ENCODE assay signal across 35 cellular contexts in genomic region chr22:17587631-17588030, GRCh38. TPM values are rescaled to one million over a fixed set of nuclear protein-coding genes. Genes with fewer than 3 reads are reported as not detected.
DNase-seq lines count a peak whose midpoint lies in the region; ATAC-seq, FAIRE-seq and TF ChIP-seq lines count a peak whose summit lies in the region.
"Had no signal": no experiment of that assay in that cellular context is flagged by ENCODE, and none has a peak within 500 bp of the region (broad histone marks: within the 10 kb centered on the region; RNA-seq: fewer than 3 reads in every experiment).

No MANE protein-coding gene starts in this region.

- no peak overlapping the region for H3K27ac Mint-ChIP-seq in CD8-positive, alpha-beta memory T cell
- H3K27ac Mint-ChIP-seq: activated CD4-positive, alpha-beta memory T cell treated with anti-CD3 and anti-CD28 coated beads for 36 hours; activated naive CD4-positive, alpha-beta T cell treated with anti-CD3 and anti-CD28 coated beads for 36 hours; activated T-helper 1 cell treated with anti-CD3 and anti-CD28 coated beads, Interleukin-12 subunit alpha, Interleukin-12 subunit beta, Interleukin-2, Interleukin-4 antibody, amounts not matched to agents 30 ng/mL and 10 ng/mL and 1 ng/mL, durations not matched to agents 14 hours and 24 hours and 36 hours; CD4-positive, alpha-beta T cell; IgD-negative memory B cell; neural progenitor cell; stimulated activated effector memory CD8-positive, alpha-beta T cell treated with anti-CD3 and anti-CD28 coated beads, Interleukin-12 subunit alpha, Interleukin-12 subunit beta, amount 100 ng/mL, for 72 hours had no signal

- no peak overlapping the region for H2BK12ac ChIP-seq in neuronal stem cell (ENCODE audit: low read length)

- H3K4ac ChIP-seq in neuronal stem cell (ENCODE audit: low read length): no peak overlapping the region

- H4K20me1 ChIP-seq in K562 (replicated peaks; ENCODE audit: control insufficient read depth, insufficient read depth, low read length): no peaks in the 10 kb centered on the region

- no peaks in the 10 kb centered on the region for H3K9me3 Mint-ChIP-seq in CD8-positive, alpha-beta memory T cell
- H3K9me3 Mint-ChIP-seq: activated CD4-positive, alpha-beta memory T cell treated with anti-CD3 and anti-CD28 coated beads for 36 hours; activated naive CD4-positive, alpha-beta T cell treated with anti-CD3 and anti-CD28 coated beads for 36 hours; activated T-helper 1 cell treated with anti-CD3 and anti-CD28 coated beads, Interleukin-12 subunit alpha, Interleukin-12 subunit beta, Interleukin-2, Interleukin-4 antibody, amounts not matched to agents 30 ng/mL and 10 ng/mL and 1 ng/mL, durations not matched to agents 14 hours and 24 hours and 36 hours; CD4-positive, alpha-beta T cell; IgD-negative memory B cell; neural progenitor cell; stimulated activated effector memory CD8-positive, alpha-beta T cell treated with anti-CD3 and anti-CD28 coated beads, Interleukin-12 subunit alpha, Interleukin-12 subunit beta, amount 100 ng/mL, for 72 hours had no signal

- H2BK15ac ChIP-seq in neuronal stem cell (ENCODE audit: low read length): no peak overlapping the region

- H2AK5ac ChIP-seq in neuronal stem cell (ENCODE audit: low read depth, low read length): peak overlapping the region; percentile 36

- no peak for TF ChIP-seq EP300 in K562 (IDR thresholded peaks at IDR 0.05; ENCODE audit: low read length)

- no peaks in the 10 kb centered on the region for H3K4me1 Mint-ChIP-seq in CD8-positive, alpha-beta memory T cell
- H3K4me1 Mint-ChIP-seq: neural progenitor cell; stimulated activated effector memory CD8-positive, alpha-beta T cell treated with anti-CD3 and anti-CD28 coated beads, Interleukin-12 subunit alpha, Interleukin-12 subunit beta, amount 100 ng/mL, for 72 hours had no signal

- FAIRE-seq in K562 (lab: Jason Lieb, UNC): no peak
- FAIRE-seq: GM19239, islet of Langerhans, RCC 7860, TTC549, urothelium cell line had no signal

- intact Hi-C loops in K562 (cut with micrococcal nuclease): no loop called here

- no peak for TF ChIP-seq RAD21 in K562 (CRISPR knock-in tag; conservative IDR thresholded peaks at IDR 0.05 in 1 of 2, IDR thresholded peaks at IDR 0.05 in 1 of 2)

- WGBS in K562 (ENCODE audit: insufficient coverage, low coverage, missing lambda C conversion rate): 38% methylated on average over 14 of the region's 14 CpGs
- no CpG with 5 or more reads among the region's 14 CpGs for WGBS in neuronal stem cell (ENCODE audit: extremely low coverage in 2 of 2, insufficient read length in 2 of 2, insufficient replicate concordance in 1 of 2), 2 donors

- peak overlapping the region; percentile 59 for H3K18ac ChIP-seq in neuronal stem cell (ENCODE audit: low read length)

- H4K8ac ChIP-seq in neuronal stem cell (ENCODE audit: low read depth, low read length): no peak overlapping the region

- H3K9me3 ChIP-seq in K562 (replicated peaks; ENCODE audit: control insufficient read depth, insufficient read depth, low read depth, low read length) (no peaks in the 10 kb centered on the region), neuronal stem cell (replicated peaks in 1 of 2; ENCODE audit: control insufficient read depth in 2 of 2, insufficient read depth in 1 of 2, low read depth in 1 of 2, low read length in 2 of 2) (peaks cover 0 to 1% of the 10 kb centered on the region in 2 donors)
- no peaks in the 10 kb centered on the region for H3K9me3 ChIP-seq in CD8-positive, alpha-beta memory T cell (ENCODE audit: low read length)
- H3K9me3 ChIP-seq: SJSA1, suprapubic skin had no signal

- H3K4me2 ChIP-seq in K562 (ENCODE audit: insufficient read depth, low read length) (no peak overlapping the region), neuronal stem cell (ENCODE audit: insufficient read depth, low read length, poor library complexity, severe bottlenecking) (no peak overlapping the region)
- H3K4me2 ChIP-seq: neural progenitor cell had no signal

- no peak overlapping the region for H2BK5ac ChIP-seq in neuronal stem cell (ENCODE audit: low read length)

- H3K27ac ChIP-seq in K562 (ENCODE audit: extremely low read depth, low read depth, low read length) (no peak overlapping the region), neuronal stem cell (replicated peaks; ENCODE audit: low read length) (no peak overlapping the region)
- no peak overlapping the region for H3K27ac ChIP-seq in CD8-positive, alpha-beta memory T cell (ENCODE audit: low read depth, low read length)
- H3K27ac ChIP-seq: coronary artery, neural progenitor cell, SJSA1, suprapubic skin had no signal

- H3K27me3 Mint-ChIP-seq in CD8-positive, alpha-beta memory T cell: no peaks in the 10 kb centered on the region
- H3K27me3 Mint-ChIP-seq: activated CD4-positive, alpha-beta memory T cell treated with anti-CD3 and anti-CD28 coated beads for 36 hours; CD4-positive, alpha-beta T cell; IgD-negative memory B cell had no signal

- no TSS peak for BruUV-seq in K562 (replicated peaks; lab: Mats Ljungman, UMichigan)

- no peaks in the 10 kb centered on the region for H3K79me1 ChIP-seq in neuronal stem cell (ENCODE audit: low read depth, low read length)

- DNase-seq in NCI-H510A treated with DMSO at 0.1 percent for 48 hours (lab: John Stamatoyannopoulos, UW): peak; percentile 44
- no peak for DNase-seq in NCI-H510A (lab: John Stamatoyannopoulos, UW)
- DNase-seq in G401 (ENCODE audit: low spot score): peak; percentile 47
- no peak for DNase-seq in K562 (ENCODE audit: extremely low read depth in 1 of 4, low spot score in 3 of 4)
- no peak for DNase-seq in neuronal stem cell (ENCODE audit: low spot score)
- DNase-seq in CD8-positive, alpha-beta memory T cell: no peak
- no peak for DNase-seq in left lobe of liver (ENCODE audit: low spot score)
- DNase-seq in pons (ENCODE audit: low spot score): no peak
- DNase-seq: activated CD4-positive, alpha-beta memory T cell treated with anti-CD3 and anti-CD28 coated beads for 36 hours; activated CD4-positive, CD25-positive, alpha-beta regulatory T cell treated with anti-CD3 and anti-CD28 coated beads, Interleukin-2, amount 50 U/mL, for 72 hours; activated CD8-positive, alpha-beta memory T cell treated with anti-CD3 and anti-CD28 coated beads, Interleukin-2, amount 50 U/mL, for 4 hours; activated naive CD4-positive, alpha-beta T cell treated with anti-CD3 and anti-CD28 coated beads for 36 hours; CD4-positive, alpha-beta T cell; effector memory CD4-positive, alpha-beta T cell; GDM1; H7; NCI-H1092 treated with DMSO at 0.1 percent for 48 hours; NCI-H187; NCI-H345; stimulated activated CD4-positive, alpha-beta T cell treated with anti-CD3 and anti-CD28 coated beads, Interleukin-4, amount 100 ng/mL, for 24 hours had no signal

- H3K23ac ChIP-seq in neuronal stem cell (ENCODE audit: low read depth, low read length, poor library complexity): peak overlapping the region; percentile 45

- H3K79me2 ChIP-seq in K562 (ENCODE audit: control insufficient read depth, insufficient read depth, low read length): no peaks in the 10 kb centered on the region

- H4K91ac ChIP-seq in neuronal stem cell (ENCODE audit: low read depth, low read length, poor library complexity): no peak overlapping the region

- H3K4me1 ChIP-seq in K562 (replicated peaks in 1 of 2; ENCODE audit: control insufficient read depth in 2 of 2, insufficient read depth in 2 of 2, low read length in 2 of 2) (no peaks in the 10 kb centered on the region), neuronal stem cell (ENCODE audit: control insufficient read depth in 2 of 2, insufficient read depth in 1 of 2, low read depth in 1 of 2, low read length in 2 of 2) (peaks cover 0 to 4% of the 10 kb centered on the region in 2 donors)
- no peaks in the 10 kb centered on the region for H3K4me1 ChIP-seq in CD8-positive, alpha-beta memory T cell (ENCODE audit: insufficient read depth, low read length)
- H3K4me1 ChIP-seq: SJSA1, suprapubic skin had no signal

- no peak overlapping the region for H3K4me3 ChIP-seq in K562
- H3K4me3 ChIP-seq in neuronal stem cell (ENCODE audit: low read length in 2 of 2): no peak overlapping the region
- H3K4me3 ChIP-seq in CD8-positive, alpha-beta memory T cell (ENCODE audit: low read length): no peak overlapping the region
- H3K4me3 ChIP-seq: coronary artery, neural progenitor cell, SJSA1, suprapubic skin had no signal

- TF ChIP-seq POLR2A in K562 (conservative IDR thresholded peaks at IDR 0.05): no peak

- POLR2A ChIA-PET in K562 (lab: Yijun Ruan, JAX): interaction anchor here (0.6 to 1.9 kb wide), 6 partner anchors 7 to 39 kb away, joined by 3 to 12 read pairs (median 4); no protein-coding TSS in a partner anchor
- POLR2A ChIA-PET in CD8-positive, alpha-beta memory T cell (lab: Charles Lee): no interaction called here

- H3K9ac ChIP-seq in K562 (ENCODE audit: insufficient read depth in 1 of 2, low read depth in 2 of 2, low read length in 2 of 2) (0 out of 4 replicates have a peak overlapping the region, but pooled peaks of 1 of the 2 experiments have one; percentile 4), neuronal stem cell (ENCODE audit: low read depth, low read length, poor library complexity) (no peak overlapping the region)
- H3K9ac ChIP-seq: neural progenitor cell had no signal

- peak; percentile 27 for ATAC-seq in K562
- no peak for ATAC-seq in left lobe of liver
- ATAC-seq: sciatic nerve had no signal

- CTCF ChIA-PET in K562 (lab: Yijun Ruan, JAX; ENCODE audit: low intra/inter-chr PET ratio): no interaction called here
- CTCF ChIA-PET in CD8-positive, alpha-beta memory T cell (lab: Charles Lee): no interaction called here

- in situ Hi-C loops in G401 (cut with HindIII; ENCODE audit: low sequenced_read_pairs): no loop called here
- in situ Hi-C loops in K562 (cut with MboI): no loop called here

- TF ChIP-seq CTCF in K562 (IDR thresholded peaks at IDR 0.05 in 2 of 3, conservative IDR thresholded peaks at IDR 0.05 in 1 of 3; ENCODE audit: insufficient read depth in 2 of 3, low read depth in 1 of 3, low read length in 3 of 3): no peak

- peak overlapping the region; percentile 14 for H3K14ac ChIP-seq in neuronal stem cell (ENCODE audit: low read length)

- H3K4me3 Mint-ChIP-seq in CD8-positive, alpha-beta memory T cell: no peak overlapping the region
- H3K4me3 Mint-ChIP-seq: activated CD4-positive, alpha-beta memory T cell treated with anti-CD3 and anti-CD28 coated beads for 36 hours; activated naive CD4-positive, alpha-beta T cell treated with anti-CD3 and anti-CD28 coated beads for 36 hours; activated T-helper 1 cell treated with anti-CD3 and anti-CD28 coated beads, Interleukin-12 subunit alpha, Interleukin-12 subunit beta, Interleukin-2, Interleukin-4 antibody, amounts not matched to agents 30 ng/mL and 10 ng/mL and 1 ng/mL, durations not matched to agents 14 hours and 24 hours and 36 hours; CD4-positive, alpha-beta T cell; IgD-negative memory B cell; neural progenitor cell; stimulated activated effector memory CD8-positive, alpha-beta T cell treated with anti-CD3 and anti-CD28 coated beads, Interleukin-12 subunit alpha, Interleukin-12 subunit beta, amount 100 ng/mL, for 72 hours had no signal

- peaks cover 0 to 26% (median 3%) of the 10 kb centered on the region in 3 donors for H3K36me3 Mint-ChIP-seq in CD8-positive, alpha-beta memory T cell

- peaks cover 4 to 9% of the 10 kb centered on the region in 2 experiments; a peak in 2 of 5 replicates for H3K27me3 ChIP-seq in K562 (ENCODE audit: control insufficient read depth in 2 of 2, insufficient read depth in 2 of 2, low read length in 2 of 2)
- H3K27me3 ChIP-seq in neuronal stem cell (ENCODE audit: control insufficient read depth in 3 of 3, insufficient read depth in 3 of 3, low read depth in 1 of 3, low read length in 3 of 3): no peaks in the 10 kb centered on the region
- H3K27me3 ChIP-seq in CD8-positive, alpha-beta memory T cell (ENCODE audit: insufficient read depth, low read length, poor library complexity, severe bottlenecking): no peaks in the 10 kb centered on the region
- H3K27me3 ChIP-seq: neural progenitor cell, SJSA1, suprapubic skin had no signal

- H3K9me1 ChIP-seq in K562 (ENCODE audit: control insufficient read depth, insufficient read depth, low read length): no peaks in the 10 kb centered on the region

- H2AFZ ChIP-seq in K562 (ENCODE audit: low read depth, low read length) (no peak overlapping the region), neuronal stem cell (ENCODE audit: low read length) (no peak overlapping the region)
- H2AFZ ChIP-seq: neural progenitor cell had no signal

- peaks cover 27% of the 10 kb centered on the region; the same call in 1 of the 3 replicates for H3K36me3 ChIP-seq in K562 (ENCODE audit: control insufficient read depth, insufficient read depth, low read length)
- H3K36me3 ChIP-seq in neuronal stem cell (replicated peaks in 1 of 2; ENCODE audit: control insufficient read depth in 2 of 2, insufficient read depth in 2 of 2, low read length in 2 of 2): peaks cover 10 to 30% of the 10 kb centered on the region in 2 donors
- peaks cover 7% of the 10 kb centered on the region for H3K36me3 ChIP-seq in CD8-positive, alpha-beta memory T cell (ENCODE audit: insufficient read depth, low read length)
- H3K36me3 ChIP-seq: neural progenitor cell had no signal

- no peak overlapping the region for H2BK120ac ChIP-seq in neuronal stem cell (ENCODE audit: low read depth, low read length)

RNA-seq across cellular contexts. Expression of gene SLC25A18, which starts 24.3 kb away (rescaled TPM):
- 1.4 and 4.8 TPM in 2 replicates for total RNA-seq in G401 (2014; rRNA removed; shearing (Covaris generic))
- total RNA-seq in K562 (2011; cell fraction: chromatin; rRNA removed; ENCODE audit: low replicate concordance): not detected in 2 replicates
- total RNA-seq in K562 (2011; cell fraction: nucleolus; rRNA removed): not detected in 2 replicates
- not detected in 2 replicates for total RNA-seq in K562 (2011; cell fraction: nucleoplasm; rRNA removed)
- total RNA-seq in K562 (2014; rRNA removed) (not detected in 2 replicates), K562 (2014; rRNA removed; fragmentation: Illumina TruSeq; extraction: Trizol) (not detected in 2 replicates), K562 (2015; rRNA removed; fragmentation: Illumina TruSeq; extraction: Trizol) (not detected in 2 replicates), K562 (2021) (not detected in 2 replicates), left lobe of liver (48.7 TPM)
- polyA plus RNA-seq in K562 (2011; rRNA removed) (not detected in 2 replicates), K562 (2014; fragmentation: Illumina TruSeq; extraction: Trizol) (not detected in 2 replicates), K562 (2014; fragmentation: Nextera tagmentation; extraction: Ambion mirVana) (under 1 TPM in 1 of 2 experiments, not detected in 1; 0.04 TPM), K562 (2014; rRNA removed) (not detected in 2 replicates)
- 0.04 TPM in 1 of 2 replicates, not detected in the other for polyA plus RNA-seq in K562 (2011; cell fraction: cytosol; rRNA removed)
- polyA plus RNA-seq in K562 (2011; cell fraction: nucleus; rRNA removed): not detected in 2 replicates
- polyA plus RNA-seq in K562 (2012): 0.12 TPM in 2 replicates
- not detected in 2 replicates for polyA minus RNA-seq in K562 (2011; rRNA and poly(A)+ RNA removed)
- polyA minus RNA-seq in K562 (2011; cell fraction: cytosol; rRNA and poly(A)+ RNA removed): not detected in 2 replicates
- polyA minus RNA-seq in K562 (2011; cell fraction: nucleus; rRNA and poly(A)+ RNA removed): not detected in 2 replicates
- polyA plus RNA-seq in neuronal stem cell (2013, experiment 1 of 2): 0.13 TPM
- 0.12 TPM for polyA plus RNA-seq in neuronal stem cell (2013, experiment 2 of 2)
- total RNA-seq in CD8-positive, alpha-beta memory T cell: not detected
- polyA plus RNA-seq in CD8-positive, alpha-beta memory T cell: not detected
- total RNA-seq: activated CD4-positive, alpha-beta memory T cell treated with anti-CD3 and anti-CD28 coated beads for 36 hours; activated naive CD4-positive, alpha-beta T cell treated with anti-CD3 and anti-CD28 coated beads for 36 hours; activated T-helper 1 cell treated with anti-CD3 and anti-CD28 coated beads, Interleukin-12 subunit alpha, Interleukin-12 subunit beta, Interleukin-2, Interleukin-4 antibody, amounts not matched to agents 30 ng/mL and 10 ng/mL and 1 ng/mL, durations not matched to agents 14 hours and 24 hours and 36 hours; CD4-positive, alpha-beta T cell; epithelial cell of proximal tubule; SJSA1; T-helper 1 cell treated with Interleukin-12 subunit alpha and Interleukin-12 subunit beta and Interleukin-4 antibody, amounts not matched to agents 30 ng/mL and 1 ng/mL, for 36 hours had no signal
- polyA plus RNA-seq: IgD-negative memory B cell had no signal

RNA-seq across cellular contexts. Expression of gene ATP6V1E1, which starts 40.9 kb away (rescaled TPM):
- 172 and 185 TPM in 2 replicates for total RNA-seq in G401 (2014; rRNA removed; shearing (Covaris generic))
- total RNA-seq in K562 (2011; cell fraction: chromatin; rRNA removed; ENCODE audit: low replicate concordance): 63.6 and 104 TPM in 2 replicates
- total RNA-seq in K562 (2011; cell fraction: nucleolus; rRNA removed): 48.9 and 50.5 TPM in 2 replicates
- 69.7 and 91.1 TPM in 2 replicates for total RNA-seq in K562 (2011; cell fraction: nucleoplasm; rRNA removed)
- total RNA-seq in K562 (2014; rRNA removed) (127 and 151 TPM in 2 replicates), K562 (2014; rRNA removed; fragmentation: Illumina TruSeq; extraction: Trizol) (157 and 175 TPM in 2 replicates), K562 (2015; rRNA removed; fragmentation: Illumina TruSeq; extraction: Trizol) (175 and 184 TPM in 2 replicates), K562 (2021) (122 and 129 TPM in 2 replicates), left lobe of liver (31.3 TPM)
- polyA plus RNA-seq in K562 (2011; rRNA removed) (187 and 192 TPM in 2 replicates), K562 (2014; fragmentation: Illumina TruSeq; extraction: Trizol) (197 and 230 TPM in 2 replicates), K562 (2014; fragmentation: Nextera tagmentation; extraction: Ambion mirVana) (100 to 1,000 TPM; 179 to 249 TPM), K562 (2014; rRNA removed) (173 and 185 TPM in 2 replicates)
- polyA plus RNA-seq in K562 (2011; cell fraction: cytosol; rRNA removed): 87.5 and 145 TPM in 2 replicates
- 40.7 and 68.0 TPM in 2 replicates for polyA plus RNA-seq in K562 (2011; cell fraction: nucleus; rRNA removed)
- 166 and 250 TPM in 2 replicates for polyA plus RNA-seq in K562 (2012)
- 147 and 159 TPM in 2 replicates for polyA minus RNA-seq in K562 (2011; rRNA and poly(A)+ RNA removed)
- polyA minus RNA-seq in K562 (2011; cell fraction: cytosol; rRNA and poly(A)+ RNA removed): 37.2 and 57.5 TPM in 2 replicates
- 17.5 and 40.5 TPM in 2 replicates for polyA minus RNA-seq in K562 (2011; cell fraction: nucleus; rRNA and poly(A)+ RNA removed)
- polyA plus RNA-seq in neuronal stem cell (2013, experiment 1 of 2): 79.5 TPM
- 78.6 TPM for polyA plus RNA-seq in neuronal stem cell (2013, experiment 2 of 2)
- total RNA-seq in CD8-positive, alpha-beta memory T cell: 10 to 100 TPM; 96.0 to 97.6 TPM
- polyA plus RNA-seq in CD8-positive, alpha-beta memory T cell: 119 TPM

RNA-seq across cellular contexts. Expression of gene BCL2L13, which starts 50.9 kb away (rescaled TPM):
- total RNA-seq in G401 (2014; rRNA removed; shearing (Covaris generic)): 58.6 and 63.1 TPM in 2 replicates
- 41.1 and 59.5 TPM in 2 replicates for total RNA-seq in K562 (2011; cell fraction: chromatin; rRNA removed; ENCODE audit: low replicate concordance)
- total RNA-seq in K562 (2011; cell fraction: nucleolus; rRNA removed): 31.4 and 35.0 TPM in 2 replicates
- 49.1 and 68.7 TPM in 2 replicates for total RNA-seq in K562 (2011; cell fraction: nucleoplasm; rRNA removed)
- 42.8 and 53.2 TPM in 2 replicates for total RNA-seq in K562 (2014; rRNA removed)
- 56.5 and 61.9 TPM in 2 replicates for total RNA-seq in K562 (2014; rRNA removed; fragmentation: Illumina TruSeq; extraction: Trizol)
- 41.9 and 46.0 TPM in 2 replicates for total RNA-seq in K562 (2015; rRNA removed; fragmentation: Illumina TruSeq; extraction: Trizol)
- total RNA-seq in K562 (2021): 56.8 and 58.4 TPM in 2 replicates
- 61.3 and 63.4 TPM in 2 replicates for polyA plus RNA-seq in K562 (2011; rRNA removed)
- polyA plus RNA-seq in K562 (2011; cell fraction: cytosol; rRNA removed): 40.5 and 52.1 TPM in 2 replicates
- polyA plus RNA-seq in K562 (2011; cell fraction: nucleus; rRNA removed): 26.2 and 29.4 TPM in 2 replicates
- polyA plus RNA-seq in K562 (2012): 38.9 and 63.2 TPM in 2 replicates
- polyA plus RNA-seq in K562 (2014; fragmentation: Illumina TruSeq; extraction: Trizol): 57.3 and 59.6 TPM in 2 replicates
- 10 to 100 TPM; 43.6 to 60.8 TPM for polyA plus RNA-seq in K562 (2014; fragmentation: Nextera tagmentation; extraction: Ambion mirVana)
- polyA plus RNA-seq in K562 (2014; rRNA removed): 41.5 and 42.4 TPM in 2 replicates
- 75.9 and 78.7 TPM in 2 replicates for polyA minus RNA-seq in K562 (2011; rRNA and poly(A)+ RNA removed)
- polyA minus RNA-seq in K562 (2011; cell fraction: cytosol; rRNA and poly(A)+ RNA removed): 35.5 and 39.9 TPM in 2 replicates
- polyA minus RNA-seq in K562 (2011; cell fraction: nucleus; rRNA and poly(A)+ RNA removed): 14.1 and 22.7 TPM in 2 replicates
- polyA plus RNA-seq in neuronal stem cell (2013, experiment 1 of 2): 23.1 TPM
- polyA plus RNA-seq in neuronal stem cell (2013, experiment 2 of 2): 23.5 TPM
- 10 to 100 TPM; 39.8 to 40.1 TPM for total RNA-seq in CD8-positive, alpha-beta memory T cell
- polyA plus RNA-seq in CD8-positive, alpha-beta memory T cell: 41.1 TPM
- total RNA-seq in left lobe of liver: 34.3 TPM

Comparison
In these comparisons a context has a peak if more than half of its experiments do, and no peak if none do; other contexts are left out.
1. DNase-seq: peak in NCI-H510A treated with DMSO at 0.1 percent for 48 hours (single experiment) and G401 (single experiment); none in NCI-H510A (single experiment), K562 (0 of 4), neuronal stem cell (single experiment), CD8-positive, alpha-beta memory T cell (0 of 5), left lobe of liver (single experiment) and pons (single experiment).